ENCODE assay signal across 35 cellular contexts in the genomic region with DNA sequence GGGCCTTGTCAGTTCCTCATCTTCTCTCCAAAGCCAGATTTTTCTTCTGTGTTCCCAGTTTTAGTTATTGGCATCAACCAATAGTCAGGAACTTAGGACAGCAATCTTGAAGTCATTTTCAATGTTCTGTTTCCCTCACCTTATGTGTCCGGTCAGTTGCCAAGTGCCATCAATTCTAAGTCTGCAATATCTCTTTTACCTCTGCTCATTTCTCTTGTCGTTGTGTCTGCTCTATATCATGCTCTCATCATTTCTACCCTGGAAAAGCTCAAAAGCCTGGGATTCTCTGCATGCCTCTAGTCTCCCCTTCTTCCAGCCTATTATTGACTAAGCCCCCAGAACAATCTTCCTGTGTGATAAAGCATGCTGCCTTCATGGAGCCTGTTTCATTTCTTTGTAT.
"Had no signal": no experiment of that assay in that cellular context is flagged by ENCODE, and none has a peak within 500 bp of the region (broad histone marks: within the 10 kb centered on the region; RNA-seq: fewer than 3 reads in every experiment).

No MANE protein-coding gene starts in this region.

- H3K36me3 ChIP-seq: MG63 had no signal

- H3K9ac ChIP-seq: KMS-11 had no signal

- H3K9me3 ChIP-seq: MG63 had no signal

- DNase-seq: Karpas-422, Kasumi-1, MG63, MM.1S, MV-4-11, NCI-H1048, NCI-H1092, NCI-H1092 treated with DMSO at 0.1 percent for 48 hours, NCI-H1105, NCI-H1105 treated with DMSO at 0.1 percent for 48 hours, NCI-H1417, NCI-H1417 treated with DMSO at 0.1 percent for 48 hours, NCI-H1436, NCI-H1436 treated with DMSO at 0.1 percent for 48 hours, NCI-H146, NCI-H1694, NCI-H1694 treated with DMSO at 0.1 percent for 48 hours, NCI-H187, NCI-H187 treated with DMSO at 0.1 percent for 48 hours, NCI-H1930, NCI-H2029, NCI-H2029 treated with DMSO at 0.1 percent for 48 hours, NCI-H2081, NCI-H2081 treated with DMSO at 0.1 percent for 48 hours, NCI-H2107, NCI-H2171, NCI-H2171 treated with DMSO at 0.1 percent for 48 hours, NCI-H2227 treated with DMSO at 0.1 percent for 48 hours, NCI-H226, NCI-H345, NCI-H446, NCI-H446 treated with DMSO at 0.1 percent for 48 hours, NCI-H510A, NCI-H510A treated with DMSO at 0.1 percent for 48 hours had no signal

- H3K27ac ChIP-seq: KMS-11 had no signal

- H3K4me3 ChIP-seq: MG63 had no signal

- H3K27me3 ChIP-seq: MG63 had no signal

- H3K4me2 ChIP-seq: KMS-11 had no signal
